Comparison of ENCODE assay signal across 22 cellular contexts in genomic region chr13:67281476-67281875, GRCh38.
"Had no signal": no experiment of that assay in that cellular context is flagged by ENCODE, and none has a peak within 500 bp of the region (broad histone marks: within the 10 kb centered on the region; RNA-seq: fewer than 3 reads in every experiment).

No MANE protein-coding gene starts in this region.

- H3K27me3 Mint-ChIP-seq: dendritic cell treated with granulocyte-macrophage colony-stimulating factor and Interleukin-4, amounts not matched to agents 40 ng/mL and 50 ng/mL, for 4 days had no signal

- H3K36me3 ChIP-seq: breast epithelium, esophagus squamous epithelium, left lung, lower lobe of right lung, transverse colon had no signal

- H3K9me3 Mint-ChIP-seq: T-helper 2 cell treated with Interferon-gamma antibody and Interleukin-4, amounts not matched to agents 5 μg/mL and 100 μg/mL, for 36 hours had no signal

- H3K4me3 Mint-ChIP-seq: activated T-cell treated with anti-CD3 and anti-CD28 coated beads, Interleukin-2, amount 50 U/mL, for 72 hours; dendritic cell treated with granulocyte-macrophage colony-stimulating factor and Interleukin-4, amounts not matched to agents 40 ng/mL and 50 ng/mL, for 4 days; naive thymus-derived CD8-positive, alpha-beta T cell; T-helper 2 cell treated with Interferon-gamma antibody and Interleukin-4, amounts not matched to agents 5 μg/mL and 100 μg/mL, for 36 hours had no signal

- H3K27me3 ChIP-seq: breast epithelium, esophagus squamous epithelium, left lung, testis, transverse colon had no signal

- H3K4me3 ChIP-seq: breast epithelium, esophagus squamous epithelium, left lung, lower lobe of right lung, testis, transverse colon had no signal

- H3K9me3 ChIP-seq: breast epithelium, esophagus squamous epithelium, left lung, lower lobe of right lung, testis, transverse colon had no signal

- DNase-seq: activated CD4-positive, alpha-beta T cell treated with anti-CD3 and anti-CD28 coated beads for 4 hours; activated CD4-positive, alpha-beta T cell treated with anti-CD3 and anti-CD28 coated beads, Interleukin-2, amount 50 U/mL, for 4 hours; activated naive CD4-positive, alpha-beta T cell; activated T-cell treated with anti-CD3 and anti-CD28 coated beads for 4 hours; activated T-cell treated with anti-CD3 and anti-CD28 coated beads, Interleukin-2, amount 50 U/mL, for 72 hours; central memory CD4-positive, alpha-beta T cell; esophagus squamous epithelium; foreskin melanocyte; left lung; lower lobe of right lung; mesenchymal stem cell; naive thymus-derived CD8-positive, alpha-beta T cell; right cardiac atrium; stimulated activated CD4-positive, alpha-beta T cell treated with anti-CD3 and anti-CD28 coated beads, Interleukin-4, amount 100 ng/mL, for 1 hour; stimulated activated naive CD8-positive, alpha-beta T cell treated with anti-CD3 and anti-CD28 coated beads, Interleukin-15, Interleukin-2, amounts not matched to agents 100 U/mL and 50 U/mL, for 24 hours; testis; transverse colon had no signal

- H3K27ac Mint-ChIP-seq: activated naive CD4-positive, alpha-beta T cell treated with anti-CD3 and anti-CD28 coated beads, Interleukin-2, amount 50 U/mL, for 72 hours; activated T-cell treated with anti-CD3 and anti-CD28 coated beads, Interleukin-2, amount 50 U/mL, for 72 hours; dendritic cell treated with granulocyte-macrophage colony-stimulating factor and Interleukin-4, amounts not matched to agents 40 ng/mL and 50 ng/mL, for 4 days; naive thymus-derived CD8-positive, alpha-beta T cell; T-helper 2 cell treated with Interferon-gamma antibody and Interleukin-4, amounts not matched to agents 5 μg/mL and 100 μg/mL, for 36 hours had no signal

- H3K4me1 Mint-ChIP-seq: naive thymus-derived CD8-positive, alpha-beta T cell had no signal

- H3K27ac ChIP-seq: breast epithelium, epithelial cell of prostate, esophagus squamous epithelium, left lung, lower lobe of right lung, testis, transverse colon had no signal

- H3K36me3 Mint-ChIP-seq: activated naive CD4-positive, alpha-beta T cell treated with anti-CD3 and anti-CD28 coated beads, Interleukin-2, amount 50 U/mL, for 72 hours; naive thymus-derived CD8-positive, alpha-beta T cell had no signal

- ATAC-seq: activated naive CD4-positive, alpha-beta T cell treated with anti-CD3 and anti-CD28 coated beads, Interleukin-2, amount 50 U/mL, for 72 hours; activated T-cell treated with anti-CD3 and anti-CD28 coated beads, Interleukin-2, amount 50 U/mL, for 72 hours; left lung; lower lobe of right lung; naive thymus-derived CD8-positive, alpha-beta T cell; right cardiac atrium; stimulated activated naive CD8-positive, alpha-beta T cell treated with anti-CD3 and anti-CD28 coated beads, Interleukin-15, Interleukin-2, amounts not matched to agents 100 U/mL and 50 U/mL, for 24 hours had no signal

- H3K4me1 ChIP-seq: breast epithelium, esophagus squamous epithelium, left lung, lower lobe of right lung, testis, transverse colon had no signal
